ENCODE assay signal across 9 cellular contexts in the genomic region with DNA sequence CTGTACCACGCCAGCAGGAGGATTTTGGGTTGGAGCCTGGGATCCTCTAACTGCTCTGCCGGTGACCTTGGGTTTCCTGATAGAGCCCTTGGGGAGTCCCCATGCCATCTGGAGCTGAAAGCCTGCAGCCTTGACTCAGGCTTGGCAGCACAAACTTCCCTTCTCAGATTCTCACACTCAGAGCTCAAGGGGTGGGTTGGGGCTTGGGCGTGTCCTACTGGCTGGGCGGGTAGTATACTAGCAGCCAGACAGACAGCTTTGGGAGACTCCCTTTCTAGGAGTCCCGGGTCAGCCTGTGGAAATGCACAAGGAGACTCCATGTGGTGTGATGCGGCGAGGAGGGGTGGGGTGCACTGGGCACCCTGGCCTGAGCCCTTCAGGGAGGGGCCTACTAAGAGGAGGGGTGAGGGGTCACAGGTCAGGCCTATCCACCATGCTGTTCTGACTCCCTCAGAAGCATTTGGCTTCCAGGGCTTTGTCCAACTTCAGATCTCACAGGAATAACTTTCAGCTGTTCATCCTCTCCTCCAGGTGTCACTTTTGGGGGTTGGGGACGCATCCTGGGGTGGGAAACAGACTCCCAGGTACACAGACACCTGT. TPM values are rescaled to one million over a fixed set of nuclear protein-coding genes. Genes with fewer than 3 reads are reported as not detected.
A peak's percentile ranks its signal among the peaks of the same experiment; 100 is the strongest.
DNase-seq lines count a peak whose midpoint lies in the region; ATAC-seq, FAIRE-seq and TF ChIP-seq lines count a peak whose summit lies in the region.
"Had no signal": no experiment of that assay in that cellular context is flagged by ENCODE, and none has a peak within 500 bp of the region (broad histone marks: within the 10 kb centered on the region; RNA-seq: fewer than 3 reads in every experiment).

No MANE protein-coding gene starts in this region.

- BruUV-seq in OCI-LY7 (replicated peaks; lab: Mats Ljungman, UMichigan) = no TSS peak

- no peak overlapping the region for H3K4me3 ChIP-seq in vagina
- H3K4me3 ChIP-seq in OCI-LY7 (ENCODE audit: low read depth, low read length, poor library complexity, severe bottlenecking) = no peak overlapping the region

- POLR2A ChIA-PET in OCI-LY7 (lab: Charles Lee) = no interaction called here

- no peak for TF ChIP-seq CTCF in vagina (IDR thresholded peaks at IDR 0.05)
- no peak for TF ChIP-seq CTCF in OCI-LY7 (conservative IDR thresholded peaks at IDR 0.05; ENCODE audit: low read length)

- DNase-seq in Right ventricle myocardium inferior (ENCODE audit: missing footprints) (peak; percentile 90), cardiac septum (ENCODE audit: low spot score) (no peak), RPMI8226 (peak; percentile 44), left ventricle myocardium superior (peak; percentile 83), vagina (ENCODE audit: extremely low spot score in 2 of 2) (no peak), OCI-LY7 (ENCODE audit: low spot score) (no peak), GM19239 (ENCODE audit: insufficient read length, low spot score) (no peak), activated T-cell treated with anti-CD3 and anti-CD28 coated beads for 4 hours (no peak)
- DNase-seq: occipital lobe had no signal

- H3K9me3 ChIP-seq in vagina (no peaks in the 10 kb centered on the region), OCI-LY7 (ENCODE audit: low read length) (no peaks in the 10 kb centered on the region)

- no peaks in the 10 kb centered on the region for H3K9me2 ChIP-seq in OCI-LY7 (ENCODE audit: insufficient read depth, low read length)

- H3K4me1 ChIP-seq in vagina = peaks cover 47% of the 10 kb centered on the region
- H3K4me1 ChIP-seq in OCI-LY7 (ENCODE audit: insufficient read depth, low read length, poor library complexity, severe bottlenecking) = peaks cover 12% of the 10 kb centered on the region

- no peaks in the 10 kb centered on the region for H3K27me3 ChIP-seq in vagina

- intact Hi-C loops in Right ventricle myocardium inferior (cut with DNase I) (loop anchor here (2.0 to 5.0 kb wide), 2 partner anchors 134 to 208 kb away; no protein-coding TSS in a partner anchor), cardiac septum (cut with DNase I) (no loop called here), left ventricle myocardium superior (cut with micrococcal nuclease) (no loop called here), vagina (cut with DNase I) (no loop called here), OCI-LY7 (cut with micrococcal nuclease; ENCODE audit: unreplicated experiment) (no loop called here)

- H3K27ac ChIP-seq in vagina = peak overlapping the region; percentile 68
- no peak overlapping the region for H3K27ac ChIP-seq in OCI-LY7 (ENCODE audit: low read depth, low read length, poor library complexity, severe bottlenecking)

- no peaks in the 10 kb centered on the region for H4K20me1 ChIP-seq in OCI-LY7 (ENCODE audit: insufficient read depth, low read length)

- ATAC-seq in Right ventricle myocardium inferior = peak; percentile 86
- peak; percentile 88 for ATAC-seq in left ventricle myocardium superior

- TF ChIP-seq POLR2A in vagina (IDR thresholded peaks at IDR 0.05) = no peak

- H3K36me3 ChIP-seq in vagina (no peaks in the 10 kb centered on the region), OCI-LY7 (ENCODE audit: insufficient read depth, low read length) (no peaks in the 10 kb centered on the region)

- CTCF ChIA-PET in OCI-LY7 (lab: Charles Lee; ENCODE audit: unreplicated experiment) = interaction anchor here (0.6 kb wide), 3 partner anchors 21 to 464 kb away, joined by 4 read pairs; a partner anchor contains a TSS

- H3K79me2 ChIP-seq in OCI-LY7 (ENCODE audit: insufficient read depth, low read depth, low read length) = no peaks in the 10 kb centered on the region

- no peak overlapping the region for H2AFZ ChIP-seq in OCI-LY7 (ENCODE audit: low read length)

- H3K4me2 ChIP-seq in OCI-LY7 (ENCODE audit: low read length) = no peak overlapping the region

- no peak for FAIRE-seq in GM19239 (lab: Jason Lieb, UNC)

RNA-seq across cellular contexts. Expression of a gene that starts 21.6 kb away (rescaled TPM):
- total RNA-seq in Right ventricle myocardium inferior = 29.6 TPM
- total RNA-seq in cardiac septum = 31.6 TPM
- total RNA-seq in left ventricle myocardium superior = 23.8 TPM
- total RNA-seq in vagina = 31.4 TPM
- 3.8 and 4.4 TPM in 2 replicates for total RNA-seq in OCI-LY7 (2014; rRNA removed; shearing (Covaris generic))
- total RNA-seq in OCI-LY7 (2022) = 3.0 and 3.6 TPM in 2 replicates

Comparison
In these comparisons a context has a peak if more than half of its experiments do, and no peak if none do; other contexts are left out.
1. DNase-seq: peak in Right ventricle myocardium inferior (single experiment), RPMI8226 (single experiment) and left ventricle myocardium superior (single experiment); none in cardiac septum (single experiment), vagina (0 of 2), OCI-LY7 (single experiment), GM19239 (single experiment) and activated T-cell treated with anti-CD3 and anti-CD28 coated beads for 4 hours (single experiment).